ENCODE assay signal across 36 cellular contexts in genomic region chr1:67150931-67151330, GRCh38. TPM values are rescaled to one million over a fixed set of nuclear protein-coding genes. Genes with fewer than 3 reads are reported as not detected.
"Had no signal": no experiment of that assay in that cellular context is flagged by ENCODE, and none has a peak within 500 bp of the region (broad histone marks: within the 10 kb centered on the region; RNA-seq: fewer than 3 reads in every experiment).

No MANE protein-coding gene starts in this region.

- H3K36me3 Mint-ChIP-seq: activated CD4-positive, alpha-beta memory T cell treated with anti-CD3 and anti-CD28 coated beads for 36 hours; brain; T-cell had no signal

- H3K9me3 Mint-ChIP-seq: activated B cell treated with CpG ODN at 0.5 μM for 24 hours; activated CD4-positive, alpha-beta memory T cell treated with anti-CD3 and anti-CD28 coated beads for 36 hours; activated CD8-positive, alpha-beta T cell treated with anti-CD3 and anti-CD28 coated beads for 36 hours; activated T-cell treated with anti-CD3 and anti-CD28 coated beads, Interleukin-2, amount 50 U/mL, for 4 hours; activated T-helper 17 cell treated with anti-CD3 and anti-CD28 coated beads, Interleukin-2, amount 50 U/mL, for 72 hours; central memory CD8-positive, alpha-beta T cell; T-helper 2 cell treated with Interferon-gamma antibody and Interleukin-4, amounts not matched to agents 5 μg/mL and 100 μg/mL, for 36 hours had no signal

- FAIRE-seq: astrocyte, bronchial epithelial cell, TTC549 had no signal

- DNase-seq: activated B cell treated with CpG ODN at 0.5 μM for 24 hours; activated CD4-positive, alpha-beta memory T cell treated with anti-CD3 and anti-CD28 coated beads for 36 hours; activated CD4-positive, alpha-beta T cell treated with anti-CD3 and anti-CD28 coated beads for 36 hours; activated CD4-positive, alpha-beta T cell treated with anti-CD3 and anti-CD28 coated beads for 48 hours; activated CD4-positive, alpha-beta T cell treated with anti-CD3 and anti-CD28 coated beads, Interleukin-2, amount 50 U/mL, for 1 hour; activated CD4-positive, alpha-beta T cell treated with anti-CD3 and anti-CD28 coated beads, Interleukin-2, amount 50 U/mL, for 4 hours; activated CD4-positive, CD25-positive, alpha-beta regulatory T cell treated with anti-CD3 and anti-CD28 coated beads, Interleukin-2, amount 50 U/mL, for 72 hours; activated CD8-positive, alpha-beta memory T cell treated with anti-CD3 and anti-CD28 coated beads, Interleukin-2, amount 50 U/mL, for 4 hours; activated CD8-positive, alpha-beta T cell treated with anti-CD3 and anti-CD28 coated beads for 36 hours; activated effector memory CD4-positive, alpha-beta T cell treated with anti-CD3 and anti-CD28 coated beads, Interleukin-2, amount 50 U/mL, for 16 hours; activated gamma-delta T cell treated with Interleukin-2 at 50 U/mL for 16 hours; activated naive CD4-positive, alpha-beta T cell treated with anti-CD3 and anti-CD28 coated beads, Interleukin-2, amount 50 U/mL, for 16 hours; activated naive CD4-positive, alpha-beta T cell treated with Interleukin-2 at 50 U/mL for 16 hours; activated naive CD8-positive, alpha-beta T cell treated with anti-CD3 and anti-CD28 coated beads for 36 hours; activated T-cell treated with anti-CD3 and anti-CD28 coated beads for 4 hours; activated T-cell treated with anti-CD3 and anti-CD28 coated beads, Interleukin-2, amount 50 U/mL, for 1 hour; activated T-cell treated with anti-CD3 and anti-CD28 coated beads, Interleukin-2, amount 50 U/mL, for 4 hours; activated T-cell treated with anti-CD3 and anti-CD28 coated beads, Interleukin-2, amount 50 U/mL, for 72 hours; adrenal gland; amniotic stem cell; aorta; caudate nucleus; cerebellar nuclear complex; T-cell; T-helper 17 cell; T-helper 9 cell had no signal

- H3K27ac Mint-ChIP-seq: activated B cell treated with CpG ODN at 0.5 μM for 24 hours; activated CD4-positive, alpha-beta memory T cell treated with anti-CD3 and anti-CD28 coated beads for 36 hours; activated CD4-positive, alpha-beta T cell treated with anti-CD3 and anti-CD28 coated beads for 36 hours; activated CD8-positive, alpha-beta T cell treated with anti-CD3 and anti-CD28 coated beads for 36 hours; activated naive CD4-positive, alpha-beta T cell treated with anti-CD3 and anti-CD28 coated beads, Interleukin-2, amount 50 U/mL, for 72 hours; activated naive CD8-positive, alpha-beta T cell treated with anti-CD3 and anti-CD28 coated beads for 36 hours; activated T-cell treated with anti-CD3 and anti-CD28 coated beads, Interleukin-2, amount 50 U/mL, for 72 hours; activated T-helper 1 cell treated with anti-CD3 and anti-CD28 coated beads, Interleukin-12 subunit alpha, Interleukin-12 subunit beta, Interleukin-2, Interleukin-4 antibody, amounts not matched to agents 30 ng/mL and 10 ng/mL and 1 ng/mL, durations not matched to agents 14 hours and 24 hours and 36 hours; activated T-helper 17 cell treated with anti-CD3 and anti-CD28 coated beads, Interleukin-2, amount 50 U/mL, for 72 hours; brain; T-cell; T-helper 17 cell; T-helper 2 cell treated with Interferon-gamma antibody and Interleukin-4, amounts not matched to agents 5 μg/mL and 100 μg/mL, for 36 hours had no signal

- H3K4me3 Mint-ChIP-seq: activated B cell treated with CpG ODN at 0.5 μM for 24 hours; activated CD4-positive, alpha-beta memory T cell treated with anti-CD3 and anti-CD28 coated beads for 36 hours; activated CD4-positive, alpha-beta T cell treated with anti-CD3 and anti-CD28 coated beads for 36 hours; activated CD8-positive, alpha-beta T cell treated with anti-CD3 and anti-CD28 coated beads for 36 hours; activated naive CD8-positive, alpha-beta T cell treated with anti-CD3 and anti-CD28 coated beads for 36 hours; activated T-cell treated with anti-CD3 and anti-CD28 coated beads, Interleukin-2, amount 50 U/mL, for 4 hours; activated T-cell treated with anti-CD3 and anti-CD28 coated beads, Interleukin-2, amount 50 U/mL, for 72 hours; activated T-helper 1 cell treated with anti-CD3 and anti-CD28 coated beads, Interleukin-12 subunit alpha, Interleukin-12 subunit beta, Interleukin-2, Interleukin-4 antibody, amounts not matched to agents 30 ng/mL and 10 ng/mL and 1 ng/mL, durations not matched to agents 14 hours and 24 hours and 36 hours; activated T-helper 17 cell treated with anti-CD3 and anti-CD28 coated beads, Interleukin-2, amount 50 U/mL, for 72 hours; brain; central memory CD8-positive, alpha-beta T cell; T-cell; T-helper 17 cell; T-helper 2 cell treated with Interferon-gamma antibody and Interleukin-4, amounts not matched to agents 5 μg/mL and 100 μg/mL, for 36 hours had no signal

RNA-seq across cellular contexts. Expression of gene IL23R, which starts 15.3 kb away (rescaled TPM):
- polyA plus RNA-seq: aorta, cardiac muscle cell had no signal

RNA-seq across cellular contexts. Expression of gene C1orf141, which starts 16.2 kb away (rescaled TPM):
- polyA plus RNA-seq: adrenal gland, cardiac muscle cell had no signal
